34 cellular contexts compared by ENCODE assay signal in genomic region chr3:34508732-34509131, GRCh38.
"Had no signal": no experiment of that assay in that cellular context is flagged by ENCODE, and none has a peak within 500 bp of the region (broad histone marks: within the 10 kb centered on the region; RNA-seq: fewer than 3 reads in every experiment).

No MANE protein-coding gene starts in this region.

- H3K4me3 ChIP-seq: MG63, PC-9, SJCRH30, SK-N-MC had no signal

- ATAC-seq: Panc1, Right ventricle myocardium inferior, SK-N-SH treated with all-trans-retinoic acid at 6 μM for 48 hours had no signal

- H3K4me1 ChIP-seq: SJCRH30 had no signal

- H3K9me3 ChIP-seq: MG63, SJCRH30 had no signal

- DNase-seq: Karpas-422, KBM-7, MG63, NCI-H1048, NCI-H1092 treated with DMSO at 0.1 percent for 48 hours, NCI-H1105 treated with DMSO at 0.1 percent for 48 hours, NCI-H1417, NCI-H1436, NCI-H146, NCI-H1694, NCI-H187, NCI-H1930, NCI-H2029 treated with DMSO at 0.1 percent for 48 hours, NCI-H2081 treated with DMSO at 0.1 percent for 48 hours, NCI-H2107, NCI-H2171, NCI-H226, NCI-H446 treated with DMSO at 0.1 percent for 48 hours, NCI-H510A, NCI-H524, NCI-H526, NCI-H69, NCI-H748 treated with DMSO at 0.1 percent for 48 hours, NCI-H82, PC-9, SHP77, SIG-M5, SJCRH30 had no signal

- H3K27ac ChIP-seq: KMS-11, PC-9, RWPE1, SJCRH30, SK-N-MC had no signal

- H3K36me3 ChIP-seq: MG63, SJCRH30 had no signal

- H3K27me3 ChIP-seq: MG63, SJCRH30 had no signal
